25 cellular contexts compared by ENCODE assay signal in genomic region chr12:10689146-10689545, GRCh38. TPM values are rescaled to one million over a fixed set of nuclear protein-coding genes. Genes with fewer than 3 reads are reported as not detected.
"Had no signal": no experiment of that assay in that cellular context is flagged by ENCODE, and none has a peak within 500 bp of the region (broad histone marks: within the 10 kb centered on the region; RNA-seq: fewer than 3 reads in every experiment).

No MANE protein-coding gene starts in this region.

- H3K4me1 ChIP-seq: colonic mucosa, esophagus muscularis mucosa, esophagus squamous epithelium, foreskin keratinocyte, gastroesophageal sphincter, heart left ventricle, heart right ventricle had no signal

- H3K4me3 Mint-ChIP-seq: dendritic cell treated with granulocyte-macrophage colony-stimulating factor and Interleukin-4, amounts not matched to agents 40 ng/mL and 50 ng/mL, for 4 days; effector memory CD8-positive, alpha-beta T cell; endodermal cell had no signal

- ATAC-seq: effector memory CD8-positive, alpha-beta T cell; esophagus mucosa; foreskin keratinocyte; gastroesophageal sphincter; heart left ventricle; heart right ventricle had no signal

- H3K27me3 ChIP-seq: colonic mucosa, esophagus squamous epithelium, foreskin keratinocyte, gastroesophageal sphincter, heart left ventricle, heart right ventricle had no signal

- H3K9me3 ChIP-seq: colonic mucosa, esophagus muscularis mucosa, esophagus squamous epithelium, gastroesophageal sphincter, heart left ventricle had no signal

- H3K4me3 ChIP-seq: colonic mucosa, coronary artery, dorsolateral prefrontal cortex, esophagus muscularis mucosa, esophagus squamous epithelium, gastroesophageal sphincter, heart left ventricle, heart right ventricle had no signal

- H3K27ac Mint-ChIP-seq: dendritic cell treated with granulocyte-macrophage colony-stimulating factor and Interleukin-4, amounts not matched to agents 40 ng/mL and 50 ng/mL, for 4 days; effector memory CD8-positive, alpha-beta T cell; endodermal cell had no signal

- H3K36me3 ChIP-seq: colonic mucosa had no signal

- DNase-seq: colonic mucosa; cortex of kidney; dermis blood vessel endothelial cell; dorsolateral prefrontal cortex; effector CD4-positive, alpha-beta T cell; effector CD8-positive, alpha-beta T cell; effector memory CD4-positive, alpha-beta T cell; effector memory CD8-positive, alpha-beta T cell; endodermal cell; erythroblast; esophagus squamous epithelium; foreskin fibroblast; foreskin keratinocyte; foreskin melanocyte; glutamatergic neuron; head of caudate nucleus; heart left ventricle; heart right ventricle had no signal

- H3K27ac ChIP-seq: colonic mucosa, coronary artery, dorsolateral prefrontal cortex, epithelial cell of prostate, esophagus muscularis mucosa, esophagus squamous epithelium, foreskin keratinocyte, gastroesophageal sphincter, heart left ventricle, heart right ventricle had no signal

- H3K4me1 Mint-ChIP-seq: endodermal cell had no signal

RNA-seq across cellular contexts. Expression of gene STYK1, which starts 15.3 kb away (rescaled TPM):
- total RNA-seq: fibroblast of lung had no signal
